15 cellular contexts compared by ENCODE assay signal in genomic region chr4:24321151-24321550, GRCh38.
A peak's percentile ranks its signal among the peaks of the same experiment; 100 is the strongest.
DNase-seq lines count a peak whose midpoint lies in the region; ATAC-seq and TF ChIP-seq lines count a peak whose summit lies in the region.
"Had no signal": no experiment of that assay in that cellular context is flagged by ENCODE, and none has a peak within 500 bp of the region (broad histone marks: within the 10 kb centered on the region; RNA-seq: fewer than 3 reads in every experiment).

No MANE protein-coding gene starts in this region.

- TF ChIP-seq CTCF in AG09309 (IDR thresholded peaks at IDR 0.05; ENCODE audit: control insufficient read depth, insufficient read depth, low read depth, low read length, missing control alignments) (no peak), IMR-90 (conservative IDR thresholded peaks at IDR 0.05; ENCODE audit: low read depth, low read length) (no peak), WERI-Rb-1 (IDR thresholded peaks at IDR 0.05; ENCODE audit: low read depth, low read length) (no peak)

- BruUV-seq in IMR-90 (replicated peaks; lab: Mats Ljungman, UMichigan), result no TSS peak

- no peak overlapping the region for H3K14ac ChIP-seq in IMR-90 (replicated peaks; ENCODE audit: low read depth, low read length)

- H3K4me3 Mint-ChIP-seq in activated T-helper 1 cell treated with anti-CD3 and anti-CD28 coated beads, Interleukin-12 subunit alpha, Interleukin-12 subunit beta, Interleukin-2, Interleukin-4 antibody, amounts not matched to agents 30 ng/mL and 10 ng/mL and 1 ng/mL, durations not matched to agents 14 hours and 24 hours and 36 hours, result no peak overlapping the region
- H3K4me3 Mint-ChIP-seq: activated naive CD4-positive, alpha-beta T cell treated with anti-CD3 and anti-CD28 coated beads, Interleukin-2, amount 10 ng/mL, durations not matched to agents 7 days and 5 days had no signal

- peaks cover 5% of the 10 kb centered on the region; the same call in 1 of the 2 replicates for H3K9me1 ChIP-seq in IMR-90 (ENCODE audit: insufficient read depth, low read length)

- H3K27me3 Mint-ChIP-seq in activated T-helper 1 cell treated with anti-CD3 and anti-CD28 coated beads, Interleukin-12 subunit alpha, Interleukin-12 subunit beta, Interleukin-2, Interleukin-4 antibody, amounts not matched to agents 30 ng/mL and 10 ng/mL and 1 ng/mL, durations not matched to agents 14 hours and 24 hours and 36 hours (ENCODE audit: insufficient read depth), result peaks cover 3% of the 10 kb centered on the region

- no peak overlapping the region for H2AFZ ChIP-seq in IMR-90 (replicated peaks; ENCODE audit: low read length, poor library complexity)

- dilution Hi-C loops in IMR-90 (cut with HindIII; ENCODE audit: low sequenced_read_pairs, unreplicated experiment), result no loop called here

- H2BK120ac ChIP-seq in IMR-90 (ENCODE audit: low read depth, low read length), result no peak overlapping the region

- H2AK9ac ChIP-seq in IMR-90 (replicated peaks; ENCODE audit: low read depth, low read length, poor library complexity), result no peak overlapping the region

- no peak overlapping the region for H3K4ac ChIP-seq in IMR-90 (ENCODE audit: low read depth, low read length)

- H3K18ac ChIP-seq in IMR-90 (ENCODE audit: low read depth, low read length), result no peak overlapping the region

- H3K23ac ChIP-seq in IMR-90 (ENCODE audit: low read depth, low read length), result no peak overlapping the region

- TF ChIP-seq POLR2A in IMR-90 (IDR thresholded peaks at IDR 0.05; ENCODE audit: low read depth, low read length), result no peak

- no peak overlapping the region for H4K5ac ChIP-seq in IMR-90 (ENCODE audit: low read depth, low read length)

- H4K91ac ChIP-seq in IMR-90 (ENCODE audit: insufficient read depth, low read depth, low read length), result no peak overlapping the region

- H3K36me3 Mint-ChIP-seq in activated T-helper 1 cell treated with anti-CD3 and anti-CD28 coated beads, Interleukin-12 subunit alpha, Interleukin-12 subunit beta, Interleukin-2, Interleukin-4 antibody, amounts not matched to agents 30 ng/mL and 10 ng/mL and 1 ng/mL, durations not matched to agents 14 hours and 24 hours and 36 hours (ENCODE audit: low read depth), result no peaks in the 10 kb centered on the region
- H3K36me3 Mint-ChIP-seq: activated naive CD4-positive, alpha-beta T cell treated with anti-CD3 and anti-CD28 coated beads, Interleukin-2, amount 10 ng/mL, durations not matched to agents 7 days and 5 days had no signal

- H3K4me2 ChIP-seq in IMR-90 (ENCODE audit: low read depth, low read length), result no peak overlapping the region
- H3K4me2 ChIP-seq: KMS-11 had no signal

- DNase-seq in AG09309 (ENCODE audit: low read depth) (peak; percentile 52), IMR-90 (peak; percentile 65), cerebellum (ENCODE audit: low spot score) (peak; percentile 29), myocyte (ENCODE audit: low read depth) (peak; percentile 36), WERI-Rb-1 (no peak), NCI-H524 treated with DMSO at 0.1 percent for 48 hours (lab: John Stamatoyannopoulos, UW) (no peak)
- no peak for DNase-seq in activated naive CD4-positive, alpha-beta T cell treated with anti-CD3 and anti-CD28 coated beads, Interleukin-2, amount 50 U/mL, for 16 hours
- DNase-seq in activated T-helper 1 cell treated with anti-CD3 and anti-CD28 coated beads, Interleukin-12 subunit alpha, Interleukin-12 subunit beta, Interleukin-2, Interleukin-4 antibody, amounts not matched to agents 30 ng/mL and 10 ng/mL and 1 ng/mL, durations not matched to agents 14 hours and 24 hours and 36 hours (ENCODE audit: low spot score), result no peak
- DNase-seq: activated naive CD4-positive, alpha-beta T cell treated with anti-CD3 and anti-CD28 coated beads, Interleukin-2, amount 10 ng/mL, durations not matched to agents 7 days and 5 days; foreskin melanocyte; NCI-H2029; NK-92 treated with Interleukin-12 subunit alpha and Interleukin-12 subunit beta, amount 100 ng/mL, for 24 hours; stimulated activated CD4-positive, alpha-beta T cell treated with anti-CD3 and anti-CD28 coated beads, Interleukin-1b, Interleukin-23, amount 100 ng/mL, for 48 hours; upper lobe of right lung had no signal

- H2AK5ac ChIP-seq in IMR-90 (ENCODE audit: low read depth, low read length), result no peak overlapping the region

- no peaks in the 10 kb centered on the region for H3K9me3 Mint-ChIP-seq in activated T-helper 1 cell treated with anti-CD3 and anti-CD28 coated beads, Interleukin-12 subunit alpha, Interleukin-12 subunit beta, Interleukin-2, Interleukin-4 antibody, amounts not matched to agents 30 ng/mL and 10 ng/mL and 1 ng/mL, durations not matched to agents 14 hours and 24 hours and 36 hours

- no peaks in the 10 kb centered on the region for H4K20me1 ChIP-seq in IMR-90 (ENCODE audit: insufficient read depth, low read length)

- no peak overlapping the region for H3K27ac Mint-ChIP-seq in activated T-helper 1 cell treated with anti-CD3 and anti-CD28 coated beads, Interleukin-12 subunit alpha, Interleukin-12 subunit beta, Interleukin-2, Interleukin-4 antibody, amounts not matched to agents 30 ng/mL and 10 ng/mL and 1 ng/mL, durations not matched to agents 14 hours and 24 hours and 36 hours
- H3K27ac Mint-ChIP-seq: activated naive CD4-positive, alpha-beta T cell treated with anti-CD3 and anti-CD28 coated beads, Interleukin-2, amount 10 ng/mL, durations not matched to agents 7 days and 5 days had no signal

- no peak overlapping the region for H2BK15ac ChIP-seq in IMR-90 (ENCODE audit: low read depth, low read length)

- no peaks in the 10 kb centered on the region for H3K4me1 Mint-ChIP-seq in activated T-helper 1 cell treated with anti-CD3 and anti-CD28 coated beads, Interleukin-12 subunit alpha, Interleukin-12 subunit beta, Interleukin-2, Interleukin-4 antibody, amounts not matched to agents 30 ng/mL and 10 ng/mL and 1 ng/mL, durations not matched to agents 14 hours and 24 hours and 36 hours (ENCODE audit: low read depth)
- H3K4me1 Mint-ChIP-seq: activated naive CD4-positive, alpha-beta T cell treated with anti-CD3 and anti-CD28 coated beads, Interleukin-2, amount 10 ng/mL, durations not matched to agents 7 days and 5 days had no signal

- no peak overlapping the region for H3K9ac ChIP-seq in IMR-90 (ENCODE audit: low read depth, low read length)
- H3K9ac ChIP-seq: KMS-11 had no signal

- H3K27ac ChIP-seq in IMR-90 (ENCODE audit: insufficient read depth, low read length), result no peak overlapping the region
- H3K27ac ChIP-seq in WERI-Rb-1, result no peak overlapping the region
- H3K27ac ChIP-seq: KMS-11, upper lobe of right lung had no signal

- no peaks in the 10 kb centered on the region for H3K27me3 ChIP-seq in IMR-90 (ENCODE audit: control insufficient read depth, insufficient read depth, low read length)
- no peaks in the 10 kb centered on the region for H3K27me3 ChIP-seq in WERI-Rb-1 (ENCODE audit: insufficient read depth, low read depth, severe bottlenecking)
- H3K27me3 ChIP-seq: upper lobe of right lung had no signal

- CTCF ChIA-PET in IMR-90 (lab: Yijun Ruan, JAX), result no interaction called here

- no peak overlapping the region for H2BK5ac ChIP-seq in IMR-90 (ENCODE audit: low read depth, low read length, poor library complexity, severe bottlenecking)

- in situ Hi-C loops in IMR-90 (cut with MboI; ENCODE audit: low sequenced_read_pairs), result no loop called here

- H3K4me3 ChIP-seq in AG09309 (ENCODE audit: control insufficient read depth, low read depth, low read length) (no peak overlapping the region), IMR-90 (ENCODE audit: insufficient read depth, low read depth, low read length) (no peak overlapping the region), WERI-Rb-1 (ENCODE audit: low read depth, low read length) (no peak overlapping the region)
- H3K4me3 ChIP-seq: upper lobe of right lung had no signal

- no peak for TF ChIP-seq RAD21 in IMR-90 (IDR thresholded peaks at IDR 0.05; ENCODE audit: low read length)

- H4K8ac ChIP-seq in IMR-90 (ENCODE audit: low read depth in 2 of 2, low read length in 2 of 2), result no peak overlapping the region

- no peak overlapping the region for H2BK20ac ChIP-seq in IMR-90 (ENCODE audit: low read depth, low read length)

- no peak overlapping the region for H3K56ac ChIP-seq in IMR-90 (ENCODE audit: extremely low read depth, insufficient read depth, low read length)

- H3K36me3 ChIP-seq in IMR-90 (ENCODE audit: control insufficient read depth, insufficient read depth, low read length) (no peaks in the 10 kb centered on the region), WERI-Rb-1 (no peaks in the 10 kb centered on the region)
- H3K36me3 ChIP-seq: upper lobe of right lung had no signal

- intact Hi-C loops in IMR-90 (cut with micrococcal nuclease), result no loop called here
- intact Hi-C loops in activated T-helper 1 cell treated with anti-CD3 and anti-CD28 coated beads, Interleukin-12 subunit alpha, Interleukin-12 subunit beta, Interleukin-2, Interleukin-4 antibody, amounts not matched to agents 30 ng/mL and 10 ng/mL and 1 ng/mL, durations not matched to agents 14 hours and 24 hours and 36 hours (cut with micrococcal nuclease), result no loop called here

- H3K79me1 ChIP-seq in IMR-90 (ENCODE audit: low read depth in 1 of 2, low read length in 2 of 2), result no peaks in the 10 kb centered on the region

- no peak for ATAC-seq in IMR-90 (ENCODE audit: low read depth)
- ATAC-seq: upper lobe of right lung had no signal

- H3K9me3 ChIP-seq in IMR-90 (ENCODE audit: control insufficient read depth, insufficient read depth, low read length) (no peaks in the 10 kb centered on the region), WERI-Rb-1 (ENCODE audit: severe bottlenecking) (no peaks in the 10 kb centered on the region)
- H3K9me3 ChIP-seq: upper lobe of right lung had no signal

- POLR2A ChIA-PET in IMR-90 (lab: Charles Lee; ENCODE audit: unreplicated experiment), result no interaction called here

- H3K4me1 ChIP-seq in IMR-90 (ENCODE audit: control insufficient read depth, insufficient read depth, low read length), result peaks cover 6% of the 10 kb centered on the region
- H3K4me1 ChIP-seq: upper lobe of right lung had no signal

- WGBS in IMR-90 (ENCODE audit: extremely low coverage in 2 of 2, insufficient read length in 1 of 2), 2 experiments, result no CpG with 5 or more reads among the region's 6 CpGs

TF ChIP-seq in IMR-90, 13 proteins besides CTCF, POLR2A, EP300 and RAD21:
- peak; percentile 75 for TF ChIP-seq CEBPB (IDR thresholded peaks at IDR 0.05; ENCODE audit: low read depth, low read length)
- TF ChIP-seq CHD1 (IDR thresholded peaks at IDR 0.05; ENCODE audit: low read depth, low read length), result no peak
TF ChIP-seq in IMR-90: peak in this region for 1.

Comparison
In these comparisons a context has a peak if more than half of its experiments do, and no peak if none do; other contexts are left out.
1. DNase-seq: peak in AG09309 (single experiment), IMR-90 (single experiment), cerebellum (single experiment) and myocyte (single experiment); none in activated naive CD4-positive, alpha-beta T cell treated with anti-CD3 and anti-CD28 coated beads, Interleukin-2, amount 50 U/mL, for 16 hours (single experiment), activated T-helper 1 cell treated with anti-CD3 and anti-CD28 coated beads, Interleukin-12 subunit alpha, Interleukin-12 subunit beta, Interleukin-2, Interleukin-4 antibody, amounts not matched to agents 30 ng/mL and 10 ng/mL and 1 ng/mL, durations not matched to agents 14 hours and 24 hours and 36 hours (single experiment), WERI-Rb-1 (single experiment) and NCI-H524 treated with DMSO at 0.1 percent for 48 hours (single experiment).